Comparison of ENCODE assay signal across 7 cellular contexts in genomic region chr16:28749997-28750465, GRCh38. TPM values are rescaled to one million over a fixed set of nuclear protein-coding genes. Genes with fewer than 3 reads are reported as not detected.
DNase-seq lines count a peak whose midpoint lies in the region; ATAC-seq and TF ChIP-seq lines count a peak whose summit lies in the region.
"Not testable (repeated sequence)": the region's sequence is repeated elsewhere in the genome, so short reads cannot be mapped to it uniquely, and the experiment has no call there.

No MANE protein-coding gene starts in this region.

- not testable (repeated sequence) for H3K27me3 Mint-ChIP-seq in HFFc6 (ENCODE audit: insufficient read depth); activated naive CD8-positive, alpha-beta T cell treated with anti-CD3 and anti-CD28 coated beads, Interleukin-2, amount 50 U/mL, for 24 hours; immature natural killer cell (ENCODE audit: low read depth in 3 of 3)

- not testable (repeated sequence) for H3K4me1 Mint-ChIP-seq in HFFc6 (ENCODE audit: low read depth); activated naive CD8-positive, alpha-beta T cell treated with anti-CD3 and anti-CD28 coated beads, Interleukin-2, amount 50 U/mL, for 24 hours; immature natural killer cell

- not testable (repeated sequence) for H3K36me3 Mint-ChIP-seq in HFFc6 (ENCODE audit: low read depth); activated naive CD8-positive, alpha-beta T cell treated with anti-CD3 and anti-CD28 coated beads, Interleukin-2, amount 50 U/mL, for 24 hours (ENCODE audit: low read depth); immature natural killer cell

- DNase-seq in HFFc6 (peak; percentile 0), immature natural killer cell (peak; percentile 58 to 68 (median 65))
- peak; percentile 32 for DNase-seq in activated CD4-positive, alpha-beta T cell treated with anti-CD3 and anti-CD28 coated beads for 1 hour
- DNase-seq in activated naive CD8-positive, alpha-beta T cell treated with anti-CD3 and anti-CD28 coated beads, Interleukin-2, amount 50 U/mL, for 24 hours, result peak; percentile 32
- peak in 2 of 3 donors; percentile 3 to 23 for DNase-seq in stimulated activated CD4-positive, alpha-beta T cell treated with anti-CD3 and anti-CD28 coated beads, Interleukin-12 subunit alpha, Interleukin-12 subunit beta, amount 100 ng/mL, for 48 hours (ENCODE audit: low read depth in 2 of 3, low spot score in 1 of 3)

- ATAC-seq in GM18907 (IDR thresholded peaks at IDR 0.05; ENCODE audit: unreplicated experiment) (peak; percentile 94), HG03457 (IDR thresholded peaks at IDR 0.05; ENCODE audit: unreplicated experiment) (peak; percentile 83)
- ATAC-seq in activated naive CD8-positive, alpha-beta T cell treated with anti-CD3 and anti-CD28 coated beads, Interleukin-2, amount 50 U/mL, for 24 hours, result peak; percentile 98

- not testable (repeated sequence) for H3K9me3 Mint-ChIP-seq in HFFc6; activated naive CD8-positive, alpha-beta T cell treated with anti-CD3 and anti-CD28 coated beads, Interleukin-2, amount 50 U/mL, for 24 hours; immature natural killer cell

- H3K4me3 Mint-ChIP-seq in HFFc6; activated naive CD8-positive, alpha-beta T cell treated with anti-CD3 and anti-CD28 coated beads, Interleukin-2, amount 50 U/mL, for 24 hours: not testable (repeated sequence)
- H3K4me3 Mint-ChIP-seq in immature natural killer cell, result peak overlapping the region in 2 of 5 donors; percentile 29 to 44

- not testable (repeated sequence) for H3K27ac Mint-ChIP-seq in HFFc6; activated naive CD8-positive, alpha-beta T cell treated with anti-CD3 and anti-CD28 coated beads, Interleukin-2, amount 50 U/mL, for 24 hours
- peak overlapping the region in 2 of 6 donors; percentile 64 to 70 for H3K27ac Mint-ChIP-seq in immature natural killer cell

- TF ChIP-seq CTCF in HFFc6 (IDR thresholded peaks at IDR 0.05), result peak; percentile 57; the same call in 1 of the 2 replicates

RNA-seq across cellular contexts. Expression of gene NPIPB9, which starts 1.6 kb away (rescaled TPM):
- under 1 TPM; 0.16 to 0.86 (median 0.45) TPM for total RNA-seq in HFFc6 (2021; fragmentation: NEBNext Ultra II Directional; extraction: Animal tissue kit (Norgen Biotek cat#: 25700))
- not detected for polyA plus RNA-seq in immature natural killer cell

RNA-seq across cellular contexts. Expression of gene EIF3C, which starts 38.8 kb away (rescaled TPM):
- total RNA-seq in HFFc6 (2021; fragmentation: NEBNext Ultra II Directional; extraction: Animal tissue kit (Norgen Biotek cat#: 25700)), result 100 to 1,000 TPM; 565 to 629 (median 588) TPM
- polyA plus RNA-seq in immature natural killer cell, result 100 to 1,000 TPM; 159 to 311 (median 198) TPM

Comparison
In these comparisons a context has a peak if more than half of its experiments do, and no peak if none do; other contexts are left out.
1. Peak in every context shown above with its lines: DNase-seq and ATAC-seq.
2. DNase-seq: peak in every context shown above with its lines; median percentile 65 in immature natural killer cell; 32 in activated CD4-positive, alpha-beta T cell treated with anti-CD3 and anti-CD28 coated beads for 1 hour; 32 in activated naive CD8-positive, alpha-beta T cell treated with anti-CD3 and anti-CD28 coated beads, Interleukin-2, amount 50 U/mL, for 24 hours; 13 in stimulated activated CD4-positive, alpha-beta T cell treated with anti-CD3 and anti-CD28 coated beads, Interleukin-12 subunit alpha, Interleukin-12 subunit beta, amount 100 ng/mL, for 48 hours; 0 in HFFc6.